In the genomic region with DNA sequence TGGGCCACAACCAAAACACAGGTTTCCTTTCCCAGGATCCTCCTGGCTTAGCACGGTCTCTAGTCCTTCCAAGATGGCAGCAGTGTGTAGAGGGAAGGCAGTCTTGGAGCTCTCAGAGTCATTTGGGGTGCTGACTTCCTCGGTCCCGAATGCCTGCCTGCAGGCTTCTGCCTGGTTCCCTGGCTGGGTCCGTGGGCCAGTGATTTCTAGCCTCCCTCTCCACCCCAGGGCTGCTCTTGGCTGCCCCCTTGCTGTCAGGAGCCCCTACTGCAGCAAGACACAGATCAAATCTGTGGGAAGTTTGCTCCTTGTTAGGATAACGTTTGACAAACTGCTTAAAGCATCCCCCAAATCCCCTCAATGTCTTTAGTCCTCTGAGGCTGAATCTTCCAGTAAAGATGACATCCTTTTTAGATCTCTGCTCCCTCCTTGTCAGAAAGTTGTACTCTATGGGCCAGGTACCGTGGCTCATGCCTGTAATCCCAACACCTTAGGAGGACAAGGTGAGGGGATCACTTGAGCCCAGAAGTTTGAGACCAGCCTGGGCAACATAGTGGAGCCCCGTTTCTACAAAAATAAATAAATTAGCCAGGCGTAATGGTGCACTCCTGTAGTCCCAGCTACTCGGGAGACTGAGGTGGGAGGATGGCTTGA, we compare ENCODE assay signal across 8 cellular contexts.
DNase-seq lines count a peak whose midpoint lies in the region; ATAC-seq and TF ChIP-seq lines count a peak whose summit lies in the region.

No MANE protein-coding gene starts in this region.

- in situ Hi-C loops in GM23248 (cut with MboI) = no loop called here

- no peak overlapping the region for H3K4me2 ChIP-seq in GM23248 (ENCODE audit: unreplicated experiment)

- H3K4me3 Mint-ChIP-seq in immature natural killer cell = no peak overlapping the region

- no peaks in the 10 kb centered on the region for H3K79me2 ChIP-seq in GM23248 (ENCODE audit: insufficient read depth)

- no peaks in the 10 kb centered on the region for H3K36me3 Mint-ChIP-seq in immature natural killer cell

- H3K4me3 ChIP-seq in GM23248 (0 out of 2 replicates have a peak overlapping the region, but pooled peaks have one; percentile 13), ascending aorta (no peak overlapping the region)

- H3K36me3 ChIP-seq in GM23248 (ENCODE audit: low read depth) = no peaks in the 10 kb centered on the region
- no peaks in the 10 kb centered on the region for H3K36me3 ChIP-seq in ascending aorta

- H3K27me3 ChIP-seq in GM23248 (replicated peaks; ENCODE audit: insufficient read depth) = no peaks in the 10 kb centered on the region
- no peaks in the 10 kb centered on the region for H3K27me3 ChIP-seq in ascending aorta

- no peaks in the 10 kb centered on the region for H3K4me1 Mint-ChIP-seq in immature natural killer cell

- H3K27me3 Mint-ChIP-seq in immature natural killer cell (ENCODE audit: low read depth in 3 of 3) = peaks cover 1 to 6% (median 3%) of the 10 kb centered on the region in 3 donors

- no peak overlapping the region for H3K9ac ChIP-seq in GM23248

- peak; percentile 38 for TF ChIP-seq CTCF in AG09319 (IDR thresholded peaks at IDR 0.05; ENCODE audit: low read depth, low read length)
- peak in 2 of 3 experiments; percentile 17 to 41 for TF ChIP-seq CTCF in ascending aorta (IDR thresholded peaks at IDR 0.05)

- intact Hi-C loops in ascending aorta (cut with DNase I) = no loop called here

- no peak for ATAC-seq in GM21619 (IDR thresholded peaks at IDR 0.05; ENCODE audit: unreplicated experiment)

- no peaks in the 10 kb centered on the region for H4K20me1 ChIP-seq in GM23248 (ENCODE audit: insufficient read depth)

- no peaks in the 10 kb centered on the region for H3F3A ChIP-seq in GM23248 (ENCODE audit: insufficient read depth)

- 0 out of 2 replicates have a peak overlapping the region, but pooled peaks have one; percentile 57 for H2AFZ ChIP-seq in GM23248

- H3K9me3 ChIP-seq in GM23248 (ENCODE audit: low read depth) (no peaks in the 10 kb centered on the region), ascending aorta (no peaks in the 10 kb centered on the region)

- peak overlapping the region in 1 of 6 donors; percentile 22 for H3K27ac Mint-ChIP-seq in immature natural killer cell

- 16 to 17% methylated on average over 9 of the region's 9 CpGs for WGBS in GM23248 (ENCODE audit: low coverage in 1 of 2, low lambda C conversion rate in 2 of 2, missing lambda C conversion rate in 2 of 2), 2 experiments

- no peaks in the 10 kb centered on the region for H3K9me2 ChIP-seq in GM23248 (ENCODE audit: insufficient read depth)

- H3K4me1 ChIP-seq in GM23248 (ENCODE audit: insufficient read depth) (no peaks in the 10 kb centered on the region), ascending aorta (no peaks in the 10 kb centered on the region)

- H3K27ac ChIP-seq in GM23248 = no peak overlapping the region
- H3K27ac ChIP-seq in ascending aorta = no peak overlapping the region

- H3K9me3 Mint-ChIP-seq in immature natural killer cell = peaks cover 0 to under 1% (median 0%) of the 10 kb centered on the region in 6 donors

- DNase-seq in AG09319 (ENCODE audit: extremely low read depth, low read depth) = no peak
- DNase-seq in GM23248 = peak; percentile 49
- peak; percentile 12 for DNase-seq in SK-N-DZ (ENCODE audit: low spot score)
- peak in 1 of 2 donors; percentile 50 for DNase-seq in ascending aorta (ENCODE audit: low spot score in 2 of 2)
- peak; percentile 25 to 26 (median 26) for DNase-seq in immature natural killer cell
- DNase-seq in stimulated activated CD4-positive, alpha-beta T cell treated with anti-CD3 and anti-CD28 coated beads, Interleukin-2, amount 100 ng/mL, for 48 hours = peak; percentile 57 to 62
- DNase-seq in GOT3 (lab: John Stamatoyannopoulos, UW) = no peak

Comparison
In these comparisons a context has a peak if more than half of its experiments do, and no peak if none do; other contexts are left out.
1. DNase-seq: peak in GM23248 (single experiment), SK-N-DZ (single experiment), immature natural killer cell (3 of 3) and stimulated activated CD4-positive, alpha-beta T cell treated with anti-CD3 and anti-CD28 coated beads, Interleukin-2, amount 100 ng/mL, for 48 hours (2 of 2); none in AG09319 (single experiment) and GOT3 (single experiment).